ENCODE assay signal across 15 cellular contexts in the genomic region with DNA sequence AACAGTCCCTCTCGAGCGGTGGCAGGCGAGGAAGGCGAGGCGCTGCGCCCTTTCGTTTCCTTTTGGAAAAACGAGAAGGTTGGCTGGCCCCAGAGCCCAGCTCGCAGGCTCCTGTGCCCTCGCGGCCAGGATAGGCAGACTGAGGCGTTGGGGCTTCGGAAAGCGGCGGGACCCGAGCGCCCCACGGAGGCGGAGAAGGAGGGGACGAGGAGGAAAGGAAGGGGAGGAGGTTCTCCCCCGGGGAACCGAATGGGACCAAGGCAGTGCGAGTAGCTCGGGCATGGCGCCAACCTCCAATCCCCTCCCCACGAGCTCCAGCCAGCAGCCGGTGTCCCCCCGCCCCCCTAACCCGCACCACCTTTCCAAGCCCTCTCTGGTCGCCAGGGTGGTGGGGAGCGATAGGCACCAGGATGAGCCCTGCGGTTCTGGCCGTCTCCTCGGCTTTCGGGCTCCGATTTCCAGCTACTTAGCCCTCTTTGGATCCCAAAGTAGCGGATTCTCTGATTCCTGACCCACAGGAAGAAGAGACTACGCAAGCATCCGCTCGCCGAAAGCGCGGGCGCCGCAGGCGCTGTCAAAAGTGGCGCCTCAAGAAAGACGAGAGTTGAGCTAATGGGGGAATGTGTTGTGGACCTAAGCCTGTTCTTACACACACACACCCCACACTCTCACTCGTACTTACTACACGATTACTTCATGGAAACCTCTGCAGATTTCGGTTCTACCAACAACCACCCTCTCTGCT.
DNase-seq lines count a peak whose midpoint lies in the region; ATAC-seq and TF ChIP-seq lines count a peak whose summit lies in the region.
"Had no signal": no experiment of that assay in that cellular context is flagged by ENCODE, and none has a peak within 500 bp of the region (broad histone marks: within the 10 kb centered on the region; RNA-seq: fewer than 3 reads in every experiment).

No MANE protein-coding gene starts in this region.

- H3K27me3 Mint-ChIP-seq in stimulated activated naive CD8-positive, alpha-beta T cell treated with anti-CD3 and anti-CD28 coated beads, Interleukin-15, amount 100 ng/mL, for 72 hours, result peaks cover 57% of the 10 kb centered on the region
- H3K27me3 Mint-ChIP-seq in nephron (ENCODE audit: low read depth), result peaks cover 89% of the 10 kb centered on the region

- no peak for DNase-seq in stimulated activated naive CD8-positive, alpha-beta T cell treated with anti-CD3 and anti-CD28 coated beads, Interleukin-15, amount 100 ng/mL, for 72 hours
- no peak for DNase-seq in stimulated activated naive CD8-positive, alpha-beta T cell treated with anti-CD3 and anti-CD28 coated beads, Interleukin-15, Interleukin-2, amounts not matched to agents 100 U/mL and 50 U/mL, for 24 hours
- DNase-seq in choroid plexus epithelial cell (ENCODE audit: low read depth) (no peak), dedifferentiated amniotic fluid mesenchymal stem cell (ENCODE audit: extremely low spot score) (no peak), NCI-H2171 treated with DMSO at 0.1 percent for 48 hours (lab: John Stamatoyannopoulos, UW) (no peak), NCI-H2081 (lab: John Stamatoyannopoulos, UW) (no peak)
- DNase-seq: DMS153; HFFc6; mesenchymal stem cell; NCI-H1694 treated with DMSO at 0.1 percent for 48 hours; NCI-H510A treated with DMSO at 0.1 percent for 48 hours; stimulated activated CD4-positive, alpha-beta T cell treated with anti-CD3 and anti-CD28 coated beads, Interleukin-12 subunit alpha, Interleukin-12 subunit beta, amount 100 ng/mL, for 4 hours had no signal

- H3K9me3 Mint-ChIP-seq in stimulated activated naive CD8-positive, alpha-beta T cell treated with anti-CD3 and anti-CD28 coated beads, Interleukin-15, amount 100 ng/mL, for 72 hours, result no peaks in the 10 kb centered on the region
- peaks cover 18% of the 10 kb centered on the region for H3K9me3 Mint-ChIP-seq in nephron
- H3K9me3 Mint-ChIP-seq: dendritic cell treated with granulocyte-macrophage colony-stimulating factor and Interleukin-4, amounts not matched to agents 40 ng/mL and 50 ng/mL, for 4 days; HFFc6 had no signal

- H3K4me3 Mint-ChIP-seq in stimulated activated naive CD8-positive, alpha-beta T cell treated with anti-CD3 and anti-CD28 coated beads, Interleukin-15, amount 100 ng/mL, for 72 hours, result peak overlapping the region; percentile 12 to 57
- peak overlapping the region; percentile 59 to 70 (median 62) for H3K4me3 Mint-ChIP-seq in nephron
- H3K4me3 Mint-ChIP-seq: dendritic cell treated with granulocyte-macrophage colony-stimulating factor and Interleukin-4, amounts not matched to agents 40 ng/mL and 50 ng/mL, for 4 days; HFFc6 had no signal

- peak overlapping the region; percentile 56 for H3K4me3 ChIP-seq in choroid plexus epithelial cell (ENCODE audit: low read depth, low read length)

- TF ChIP-seq CTCF in choroid plexus epithelial cell (conservative IDR thresholded peaks at IDR 0.05; ENCODE audit: low read depth, low read length), result peak; percentile 25
- TF ChIP-seq CTCF in nephron (IDR thresholded peaks at IDR 0.05; ENCODE audit: unreplicated experiment in 3 of 3), result no peak

- H3K4me1 Mint-ChIP-seq in stimulated activated naive CD8-positive, alpha-beta T cell treated with anti-CD3 and anti-CD28 coated beads, Interleukin-15, amount 100 ng/mL, for 72 hours, result peaks cover 17% of the 10 kb centered on the region
- H3K4me1 Mint-ChIP-seq in nephron, result peaks cover 5% of the 10 kb centered on the region

- H3K27ac Mint-ChIP-seq in stimulated activated naive CD8-positive, alpha-beta T cell treated with anti-CD3 and anti-CD28 coated beads, Interleukin-15, amount 100 ng/mL, for 72 hours, result peak overlapping the region in 1 of 2 donors; percentile 27
- H3K27ac Mint-ChIP-seq in nephron, result no peak overlapping the region
- H3K27ac Mint-ChIP-seq: dendritic cell treated with granulocyte-macrophage colony-stimulating factor and Interleukin-4, amounts not matched to agents 40 ng/mL and 50 ng/mL, for 4 days; HFFc6 had no signal

- no peak for ATAC-seq in stimulated activated naive CD8-positive, alpha-beta T cell treated with anti-CD3 and anti-CD28 coated beads, Interleukin-15, amount 100 ng/mL, for 72 hours
- no peak for ATAC-seq in stimulated activated naive CD8-positive, alpha-beta T cell treated with anti-CD3 and anti-CD28 coated beads, Interleukin-15, Interleukin-2, amounts not matched to agents 100 U/mL and 50 U/mL, for 24 hours
- no peak for ATAC-seq in HG03520 (IDR thresholded peaks at IDR 0.05; ENCODE audit: unreplicated experiment)

- no peaks in the 10 kb centered on the region for H3K36me3 Mint-ChIP-seq in nephron (ENCODE audit: low read depth)
